12 cellular contexts compared by ENCODE assay signal in genomic region chr5:76608833-76609232, GRCh38. TPM values are rescaled to one million over a fixed set of nuclear protein-coding genes. Genes with fewer than 3 reads are reported as not detected.
A peak's percentile ranks its signal among the peaks of the same experiment; 100 is the strongest.
DNase-seq lines count a peak whose midpoint lies in the region; ATAC-seq and TF ChIP-seq lines count a peak whose summit lies in the region.
"Had no signal": no experiment of that assay in that cellular context is flagged by ENCODE, and none has a peak within 500 bp of the region (broad histone marks: within the 10 kb centered on the region; RNA-seq: fewer than 3 reads in every experiment).

No MANE protein-coding gene starts in this region.

- CTCF ChIA-PET in activated CD8-positive, alpha-beta T cell treated with anti-CD3 and anti-CD28 coated beads for 36 hours (lab: Charles Lee), result interaction anchor here (0.8 to 4.9 kb wide), 5 partner anchors 8 to 166 kb away, joined by 3 to 28 read pairs (median 6); no protein-coding TSS in a partner anchor
- CTCF ChIA-PET in activated CD8-positive, alpha-beta T cell treated with anti-CD3 and anti-CD28 coated beads, Interleukin-2, amount 10 ng/mL, durations not matched to agents 7 days and 5 days (lab: Charles Lee), result interaction anchor here (2.2 to 4.7 kb wide), 2 partner anchors 9 to 166 kb away, joined by 8 to 33 read pairs; no protein-coding TSS in a partner anchor

- H3K27ac ChIP-seq in caudate nucleus (ENCODE audit: low read depth, low read length), result no peak overlapping the region
- no peak overlapping the region for H3K27ac ChIP-seq in breast epithelium
- H3K27ac ChIP-seq: neural progenitor cell, uterus had no signal

- H3K9me3 ChIP-seq in breast epithelium, result no peaks in the 10 kb centered on the region
- H3K9me3 ChIP-seq: uterus had no signal

- ATAC-seq in activated CD8-positive, alpha-beta T cell treated with anti-CD3 and anti-CD28 coated beads for 36 hours, result peak; percentile 64
- ATAC-seq in activated CD8-positive, alpha-beta T cell treated with anti-CD3 and anti-CD28 coated beads, Interleukin-2, amount 10 ng/mL, durations not matched to agents 7 days and 5 days, result no peak
- ATAC-seq in stimulated activated naive B cell treated with anti-CD40 and anti-IgM and Interleukin-4, amounts not matched to agents 10 μg/mL and 1 μg/mL and 100 μg/mL, for 72 hours (replicated peaks), result peak; percentile 42 to 46

- no peaks in the 10 kb centered on the region for H3K9me3 Mint-ChIP-seq in activated CD8-positive, alpha-beta T cell treated with anti-CD3 and anti-CD28 coated beads for 36 hours
- H3K9me3 Mint-ChIP-seq in activated CD8-positive, alpha-beta T cell treated with anti-CD3 and anti-CD28 coated beads, Interleukin-2, amount 10 ng/mL, durations not matched to agents 7 days and 5 days (ENCODE audit: insufficient read depth), result no peaks in the 10 kb centered on the region
- H3K9me3 Mint-ChIP-seq in stimulated activated naive B cell treated with anti-CD40 and anti-IgM and Interleukin-4, amounts not matched to agents 10 μg/mL and 1 μg/mL and 100 μg/mL, for 72 hours, result peaks cover 0 to 1% of the 10 kb centered on the region in 2 donors
- H3K9me3 Mint-ChIP-seq: neural progenitor cell had no signal

- no peaks in the 10 kb centered on the region for H3K36me3 ChIP-seq in breast epithelium
- H3K36me3 ChIP-seq: neural progenitor cell, uterus had no signal

- POLR2A ChIA-PET in activated CD8-positive, alpha-beta T cell treated with anti-CD3 and anti-CD28 coated beads for 36 hours (lab: Charles Lee), result interaction anchor here (1.1 kb wide), 1 partner anchor 9 kb away, joined by 3 read pairs; no protein-coding TSS in a partner anchor
- POLR2A ChIA-PET in activated CD8-positive, alpha-beta T cell treated with anti-CD3 and anti-CD28 coated beads, Interleukin-2, amount 10 ng/mL, durations not matched to agents 7 days and 5 days (lab: Charles Lee), result no interaction called here

- no peak overlapping the region for H3K27ac Mint-ChIP-seq in activated CD8-positive, alpha-beta T cell treated with anti-CD3 and anti-CD28 coated beads for 36 hours
- H3K27ac Mint-ChIP-seq in activated CD8-positive, alpha-beta T cell treated with anti-CD3 and anti-CD28 coated beads, Interleukin-2, amount 10 ng/mL, durations not matched to agents 7 days and 5 days, result no peak overlapping the region
- H3K27ac Mint-ChIP-seq in stimulated activated naive B cell treated with anti-CD40 and anti-IgM and Interleukin-4, amounts not matched to agents 10 μg/mL and 1 μg/mL and 100 μg/mL, for 72 hours, result no peak overlapping the region
- H3K27ac Mint-ChIP-seq: neural progenitor cell had no signal

- H3K27me3 ChIP-seq in breast epithelium, result no peaks in the 10 kb centered on the region
- H3K27me3 ChIP-seq: neural progenitor cell, uterus had no signal

- peaks cover 14% of the 10 kb centered on the region for H3K36me3 Mint-ChIP-seq in activated CD8-positive, alpha-beta T cell treated with anti-CD3 and anti-CD28 coated beads for 36 hours (ENCODE audit: low read depth)
- peaks cover 42% of the 10 kb centered on the region for H3K36me3 Mint-ChIP-seq in activated CD8-positive, alpha-beta T cell treated with anti-CD3 and anti-CD28 coated beads, Interleukin-2, amount 10 ng/mL, durations not matched to agents 7 days and 5 days (ENCODE audit: low read depth)
- H3K36me3 Mint-ChIP-seq in stimulated activated naive B cell treated with anti-CD40 and anti-IgM and Interleukin-4, amounts not matched to agents 10 μg/mL and 1 μg/mL and 100 μg/mL, for 72 hours, result no peaks in the 10 kb centered on the region

- TF ChIP-seq CTCF in activated CD8-positive, alpha-beta T cell treated with anti-CD3 and anti-CD28 coated beads for 36 hours (IDR thresholded peaks at IDR 0.05), result no peak
- TF ChIP-seq CTCF in breast epithelium (IDR thresholded peaks at IDR 0.05), result no peak

- DNase-seq in activated CD8-positive, alpha-beta T cell treated with anti-CD3 and anti-CD28 coated beads for 36 hours, result peak; percentile 8
- no peak for DNase-seq in activated CD8-positive, alpha-beta T cell treated with anti-CD3 and anti-CD28 coated beads, Interleukin-2, amount 10 ng/mL, durations not matched to agents 7 days and 5 days
- DNase-seq in OCI-M1 (lab: John Stamatoyannopoulos, UW) (peak; percentile 72), erythroblast (lab: John Stamatoyannopoulos, UW) (peak; percentile 13 to 62), caudate nucleus (lab: John Stamatoyannopoulos, UW) (no peak), NCI-H2081 (lab: John Stamatoyannopoulos, UW) (no peak), breast epithelium (ENCODE audit: low spot score in 2 of 2) (no peak)
- no peak for DNase-seq in stimulated activated naive B cell treated with anti-CD40 and anti-IgM and Interleukin-4, amounts not matched to agents 10 μg/mL and 1 μg/mL and 100 μg/mL, for 72 hours
- DNase-seq: Kasumi-1, uterus had no signal

- peaks cover 11% of the 10 kb centered on the region for H3K4me1 Mint-ChIP-seq in activated CD8-positive, alpha-beta T cell treated with anti-CD3 and anti-CD28 coated beads for 36 hours (ENCODE audit: low read depth)
- peaks cover 8% of the 10 kb centered on the region for H3K4me1 Mint-ChIP-seq in activated CD8-positive, alpha-beta T cell treated with anti-CD3 and anti-CD28 coated beads, Interleukin-2, amount 10 ng/mL, durations not matched to agents 7 days and 5 days (ENCODE audit: low read depth)
- H3K4me1 Mint-ChIP-seq in stimulated activated naive B cell treated with anti-CD40 and anti-IgM and Interleukin-4, amounts not matched to agents 10 μg/mL and 1 μg/mL and 100 μg/mL, for 72 hours, result peaks cover 12 to 23% of the 10 kb centered on the region in 2 donors

- no peak overlapping the region for H3K4me3 Mint-ChIP-seq in activated CD8-positive, alpha-beta T cell treated with anti-CD3 and anti-CD28 coated beads for 36 hours
- H3K4me3 Mint-ChIP-seq in activated CD8-positive, alpha-beta T cell treated with anti-CD3 and anti-CD28 coated beads, Interleukin-2, amount 10 ng/mL, durations not matched to agents 7 days and 5 days, result no peak overlapping the region
- no peak overlapping the region for H3K4me3 Mint-ChIP-seq in stimulated activated naive B cell treated with anti-CD40 and anti-IgM and Interleukin-4, amounts not matched to agents 10 μg/mL and 1 μg/mL and 100 μg/mL, for 72 hours
- H3K4me3 Mint-ChIP-seq: neural progenitor cell had no signal

- TF ChIP-seq POLR2A in erythroblast (IDR thresholded peaks at IDR 0.05; ENCODE audit: low read length) (no peak), breast epithelium (IDR thresholded peaks at IDR 0.05) (no peak)

- H3K4me1 ChIP-seq in breast epithelium, result no peaks in the 10 kb centered on the region
- H3K4me1 ChIP-seq: uterus had no signal

- no peak overlapping the region for H3K4me3 ChIP-seq in breast epithelium
- H3K4me3 ChIP-seq: neural progenitor cell, uterus had no signal

- intact Hi-C loops in activated CD8-positive, alpha-beta T cell treated with anti-CD3 and anti-CD28 coated beads for 36 hours (cut with micrococcal nuclease), result no loop called here
- intact Hi-C loops in breast epithelium (cut with DNase I; ENCODE audit: low total_unique reads), result no loop called here

- H3K27me3 Mint-ChIP-seq in activated CD8-positive, alpha-beta T cell treated with anti-CD3 and anti-CD28 coated beads for 36 hours, result no peaks in the 10 kb centered on the region
- H3K27me3 Mint-ChIP-seq in activated CD8-positive, alpha-beta T cell treated with anti-CD3 and anti-CD28 coated beads, Interleukin-2, amount 10 ng/mL, durations not matched to agents 7 days and 5 days (ENCODE audit: low read depth), result no peaks in the 10 kb centered on the region
- no peaks in the 10 kb centered on the region for H3K27me3 Mint-ChIP-seq in stimulated activated naive B cell treated with anti-CD40 and anti-IgM and Interleukin-4, amounts not matched to agents 10 μg/mL and 1 μg/mL and 100 μg/mL, for 72 hours

RNA-seq across cellular contexts. Expression of gene F2RL2, which starts 14.4 kb away (rescaled TPM):
- not detected for total RNA-seq in activated CD8-positive, alpha-beta T cell treated with anti-CD3 and anti-CD28 coated beads for 36 hours
- not detected for total RNA-seq in activated CD8-positive, alpha-beta T cell treated with anti-CD3 and anti-CD28 coated beads, Interleukin-2, amount 10 ng/mL, durations not matched to agents 7 days and 5 days
- total RNA-seq in breast epithelium, result 1 to 10 TPM in 2 of 3 donors, under 1 TPM in 1; under 0.01 to 3.4 (median 2.9) TPM
- total RNA-seq: activated CD8-positive, alpha-beta memory T cell treated with anti-CD3 and anti-CD28 coated beads for 36 hours had no signal

Comparison
In these comparisons a context has a peak if more than half of its experiments do, and no peak if none do; other contexts are left out.
1. DNase-seq: peak in activated CD8-positive, alpha-beta T cell treated with anti-CD3 and anti-CD28 coated beads for 36 hours (single experiment), OCI-M1 (single experiment) and erythroblast (2 of 2); none in activated CD8-positive, alpha-beta T cell treated with anti-CD3 and anti-CD28 coated beads, Interleukin-2, amount 10 ng/mL, durations not matched to agents 7 days and 5 days (single experiment), stimulated activated naive B cell treated with anti-CD40 and anti-IgM and Interleukin-4, amounts not matched to agents 10 μg/mL and 1 μg/mL and 100 μg/mL, for 72 hours (single experiment), caudate nucleus (0 of 61), NCI-H2081 (0 of 2) and breast epithelium (0 of 2).